21 cellular contexts compared by ENCODE assay signal in genomic region chr5:39138182-39138487, GRCh38.
A peak's percentile ranks its signal among the peaks of the same experiment; 100 is the strongest.
DNase-seq lines count a peak whose midpoint lies in the region; ATAC-seq and TF ChIP-seq lines count a peak whose summit lies in the region.
"Had no signal": no experiment of that assay in that cellular context is flagged by ENCODE, and none has a peak within 500 bp of the region (broad histone marks: within the 10 kb centered on the region; RNA-seq: fewer than 3 reads in every experiment).

No MANE protein-coding gene starts in this region.

- intact Hi-C loops in CD8-positive, alpha-beta T cell (cut with DNase I, micrococcal nuclease): no loop called here

- peaks cover 30% of the 10 kb centered on the region for H3K36me3 Mint-ChIP-seq in activated T-cell treated with anti-CD3 and anti-CD28 coated beads, Interleukin-2, amount 50 U/mL, for 4 hours (ENCODE audit: insufficient read depth)
- peaks cover 47% of the 10 kb centered on the region for H3K36me3 Mint-ChIP-seq in CD8-positive, alpha-beta T cell

- H3K36me3 ChIP-seq in CD8-positive, alpha-beta T cell (ENCODE audit: insufficient read depth, low read length): peaks cover 61% of the 10 kb centered on the region
- H3K36me3 ChIP-seq in RWPE2 (ENCODE audit: low read depth): no peaks in the 10 kb centered on the region
- H3K36me3 ChIP-seq: ascending aorta, ovary, right lobe of liver, suprapubic skin had no signal

- H3K27ac Mint-ChIP-seq in CD8-positive, alpha-beta T cell: peak overlapping the region; percentile 82

- H3K27me3 Mint-ChIP-seq in activated T-cell treated with anti-CD3 and anti-CD28 coated beads, Interleukin-2, amount 50 U/mL, for 4 hours (ENCODE audit: low read depth): no peaks in the 10 kb centered on the region
- no peaks in the 10 kb centered on the region for H3K27me3 Mint-ChIP-seq in CD8-positive, alpha-beta T cell (ENCODE audit: low read depth)

- H3K4me1 ChIP-seq in CD8-positive, alpha-beta T cell (ENCODE audit: insufficient read depth, low read length): peaks cover 11% of the 10 kb centered on the region
- H3K4me1 ChIP-seq in RWPE2 (ENCODE audit: insufficient read depth, poor library complexity, severe bottlenecking): peaks cover 32% of the 10 kb centered on the region
- H3K4me1 ChIP-seq: ascending aorta, right lobe of liver, suprapubic skin had no signal

- TF ChIP-seq CTCF in CD8-positive, alpha-beta T cell (IDR thresholded peaks at IDR 0.05): no peak
- no peak for TF ChIP-seq CTCF in RWPE2 (IDR thresholded peaks at IDR 0.05; ENCODE audit: poor library complexity, severe bottlenecking)

- ATAC-seq in activated T-cell treated with anti-CD3 and anti-CD28 coated beads, Interleukin-2, amount 50 U/mL, for 4 hours: peak; percentile 58 to 75
- ATAC-seq in CD8-positive, alpha-beta T cell: no peak
- peak; percentile 6; the same call in 1 of the 3 replicates for ATAC-seq in RWPE2 (ENCODE audit: low read depth)
- ATAC-seq: right lobe of liver, Right ventricle myocardium inferior had no signal

- H3K27me3 ChIP-seq in CD8-positive, alpha-beta T cell (ENCODE audit: insufficient read depth, low read length): no peaks in the 10 kb centered on the region
- no peaks in the 10 kb centered on the region for H3K27me3 ChIP-seq in RWPE2 (ENCODE audit: insufficient read depth, poor library complexity, severe bottlenecking)
- H3K27me3 ChIP-seq: ascending aorta, ovary, right lobe of liver, suprapubic skin had no signal

- H3K9me3 ChIP-seq in CD8-positive, alpha-beta T cell (ENCODE audit: low read length): no peaks in the 10 kb centered on the region
- no peaks in the 10 kb centered on the region for H3K9me3 ChIP-seq in RWPE2 (ENCODE audit: severe bottlenecking)
- H3K9me3 ChIP-seq: ascending aorta, ovary, right lobe of liver, suprapubic skin had no signal

- POLR2A ChIA-PET in CD8-positive, alpha-beta T cell (lab: Charles Lee): interaction anchor here (0.6 to 0.7 kb wide), 2 partner anchors 15 to 59 kb away, joined by 3 read pairs; no protein-coding TSS in a partner anchor

- H3K27ac ChIP-seq in CD8-positive, alpha-beta T cell (ENCODE audit: low read depth, low read length): no peak overlapping the region
- H3K27ac ChIP-seq in RWPE2 (ENCODE audit: poor library complexity, severe bottlenecking) (peak overlapping the region; percentile 86), epithelial cell of prostate (peak overlapping the region; percentile 78)
- H3K27ac ChIP-seq: ascending aorta, HL-60, ovary, right lobe of liver, suprapubic skin had no signal

- no peak overlapping the region for H3K4me3 ChIP-seq in CD8-positive, alpha-beta T cell (ENCODE audit: low read depth, low read length)
- H3K4me3 ChIP-seq in RWPE2 (ENCODE audit: severe bottlenecking): no peak overlapping the region
- H3K4me3 ChIP-seq: ascending aorta, lung, ovary, right lobe of liver, suprapubic skin had no signal

- CTCF ChIA-PET in CD8-positive, alpha-beta T cell (lab: Charles Lee): interaction anchor here (0.7 to 1.8 kb wide), 3 partner anchors 63 to 145 kb away, joined by 3 to 6 read pairs (median 3); no protein-coding TSS in a partner anchor

- no peak for DNase-seq in activated T-cell treated with anti-CD3 and anti-CD28 coated beads, Interleukin-2, amount 50 U/mL, for 4 hours
- DNase-seq in activated T-cell treated with anti-CD3 and anti-CD28 coated beads, Interleukin-2, amount 50 U/mL, for 48 hours: no peak
- DNase-seq in CD8-positive, alpha-beta T cell: no peak
- DNase-seq in RWPE2 (ENCODE audit: low spot score) (no peak), epithelial cell of prostate (ENCODE audit: low read depth, low spot score) (no peak), amniotic stem cell (lab: John Stamatoyannopoulos, UW) (no peak), GM19238 (ENCODE audit: insufficient read length, low spot score) (no peak), NCI-H2171 (lab: John Stamatoyannopoulos, UW) (no peak)
- DNase-seq: islet precursor cell; MV-4-11; NCI-H1930; NCI-H510A; ovary; right lobe of liver; stimulated activated CD4-positive, alpha-beta T cell treated with anti-CD3 and anti-CD28 coated beads, Interleukin-2, amount 100 ng/mL, for 48 hours; T-helper 2 cell had no signal

- H3K4me3 Mint-ChIP-seq in activated T-cell treated with anti-CD3 and anti-CD28 coated beads, Interleukin-2, amount 50 U/mL, for 4 hours: no peak overlapping the region
- no peak overlapping the region for H3K4me3 Mint-ChIP-seq in CD8-positive, alpha-beta T cell

- H3K9me3 Mint-ChIP-seq in activated T-cell treated with anti-CD3 and anti-CD28 coated beads, Interleukin-2, amount 50 U/mL, for 4 hours: no peaks in the 10 kb centered on the region
- H3K9me3 Mint-ChIP-seq in CD8-positive, alpha-beta T cell: no peaks in the 10 kb centered on the region

- H3K4me1 Mint-ChIP-seq in activated T-cell treated with anti-CD3 and anti-CD28 coated beads, Interleukin-2, amount 50 U/mL, for 4 hours (ENCODE audit: low read depth): peaks cover 38% of the 10 kb centered on the region
- H3K4me1 Mint-ChIP-seq in CD8-positive, alpha-beta T cell (ENCODE audit: low read depth): peaks cover 32% of the 10 kb centered on the region
